Comparison of ENCODE assay signal across 38 cellular contexts in the genomic region with DNA sequence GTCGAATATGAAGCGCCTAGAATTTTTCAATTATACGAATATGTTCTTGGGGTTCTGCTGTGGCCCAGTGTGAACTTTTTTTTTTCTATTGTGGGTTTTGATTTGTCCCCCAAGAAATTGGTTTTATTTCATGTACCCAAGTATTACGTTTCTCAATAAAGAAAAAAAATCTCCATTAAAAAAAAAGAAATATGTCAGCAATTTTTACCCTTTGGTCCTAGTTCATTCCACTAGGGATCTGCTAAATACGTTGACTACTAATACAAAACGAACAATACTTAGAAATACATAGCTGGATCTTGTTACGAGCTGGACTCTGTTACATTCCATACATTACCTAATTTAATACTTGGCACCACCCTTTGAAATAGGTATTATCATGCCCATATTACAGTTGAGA.
"Had no signal": no experiment of that assay in that cellular context is flagged by ENCODE, and none has a peak within 500 bp of the region (broad histone marks: within the 10 kb centered on the region; RNA-seq: fewer than 3 reads in every experiment).

No MANE protein-coding gene starts in this region.

- ATAC-seq: activated naive CD4-positive, alpha-beta T cell treated with anti-CD3 and anti-CD28 coated beads, Interleukin-2, amount 50 U/mL, for 72 hours; activated naive CD8-positive, alpha-beta T cell treated with anti-CD3 and anti-CD28 coated beads, Interleukin-2, amount 50 U/mL, for 24 hours; activated T-cell treated with anti-CD3 and anti-CD28 coated beads, Interleukin-2, amount 50 U/mL, for 4 hours; activated T-cell treated with anti-CD3 and anti-CD28 coated beads, Interleukin-2, amount 50 U/mL, for 72 hours; activated T-helper 17 cell treated with anti-CD3 and anti-CD28 coated beads, Interleukin-2, amount 50 U/mL, for 72 hours; body of pancreas had no signal

- H3K4me1 Mint-ChIP-seq: activated naive CD4-positive, alpha-beta T cell treated with anti-CD3 and anti-CD28 coated beads, Interleukin-2, amount 10 ng/mL, durations not matched to agents 7 days and 5 days; activated naive CD4-positive, alpha-beta T cell treated with anti-CD3 and anti-CD28 coated beads, Interleukin-2, amount 50 U/mL, for 24 hours; activated naive CD8-positive, alpha-beta T cell treated with anti-CD3 and anti-CD28 coated beads for 36 hours; activated naive CD8-positive, alpha-beta T cell treated with anti-CD3 and anti-CD28 coated beads, Interleukin-2, amount 10 ng/mL, durations not matched to agents 7 days and 5 days; activated naive CD8-positive, alpha-beta T cell treated with anti-CD3 and anti-CD28 coated beads, Interleukin-2, amount 50 U/mL, for 24 hours; activated T-helper 17 cell treated with anti-CD3 and anti-CD28 coated beads, Interleukin-2, amount 50 U/mL, for 72 hours; brain; central memory CD8-positive, alpha-beta T cell had no signal

- H3K4me3 ChIP-seq: adrenal gland, ascending aorta, body of pancreas, breast epithelium, cardiac muscle cell had no signal

- H3K9me3 ChIP-seq: adrenal gland, ascending aorta, body of pancreas had no signal

- H3K36me3 ChIP-seq: adrenal gland, ascending aorta, brain microvascular endothelial cell, breast epithelium, cardiac muscle cell had no signal

- H3K27ac Mint-ChIP-seq: activated naive CD4-positive, alpha-beta T cell treated with anti-CD3 and anti-CD28 coated beads for 36 hours; activated naive CD4-positive, alpha-beta T cell treated with anti-CD3 and anti-CD28 coated beads, Interleukin-2, amount 10 ng/mL, durations not matched to agents 7 days and 5 days; activated naive CD4-positive, alpha-beta T cell treated with anti-CD3 and anti-CD28 coated beads, Interleukin-2, amount 50 U/mL, for 24 hours; activated naive CD4-positive, alpha-beta T cell treated with anti-CD3 and anti-CD28 coated beads, Interleukin-2, amount 50 U/mL, for 72 hours; activated naive CD8-positive, alpha-beta T cell; activated naive CD8-positive, alpha-beta T cell treated with anti-CD3 and anti-CD28 coated beads for 36 hours; activated naive CD8-positive, alpha-beta T cell treated with anti-CD3 and anti-CD28 coated beads, Interleukin-2, amount 10 ng/mL, durations not matched to agents 7 days and 5 days; activated naive CD8-positive, alpha-beta T cell treated with anti-CD3 and anti-CD28 coated beads, Interleukin-2, amount 50 U/mL, for 24 hours; activated T-cell treated with anti-CD3 and anti-CD28 coated beads, Interleukin-2, amount 50 U/mL, for 24 hours; activated T-cell treated with anti-CD3 and anti-CD28 coated beads, Interleukin-2, amount 50 U/mL, for 72 hours; activated T-helper 1 cell treated with anti-CD3 and anti-CD28 coated beads, Interleukin-12 subunit alpha, Interleukin-12 subunit beta, Interleukin-2, Interleukin-4 antibody, amounts not matched to agents 30 ng/mL and 10 ng/mL and 1 ng/mL, durations not matched to agents 14 hours and 24 hours and 36 hours; activated T-helper 17 cell treated with anti-CD3 and anti-CD28 coated beads, Interleukin-2, amount 50 U/mL, for 72 hours; activated T-helper 2 cell treated with anti-CD3 and anti-CD28 coated beads, Interferon-gamma antibody, Interleukin-2, Interleukin-4, amounts not matched to agents 10 μg/mL and 5 μg/mL and 100 μg/mL, durations not matched to agents 14 hours and 24 hours and 36 hours; brain had no signal

- DNase-seq: activated effector memory CD4-positive, alpha-beta T cell treated with anti-CD3 and anti-CD28 coated beads, Interleukin-2, amount 50 U/mL, for 16 hours; activated effector memory CD4-positive, alpha-beta T cell treated with Interleukin-2 at 50 U/mL for 16 hours; activated gamma-delta T cell; activated gamma-delta T cell treated with Interleukin-2 at 50 U/mL for 16 hours; activated naive CD4-positive, alpha-beta T cell; activated naive CD4-positive, alpha-beta T cell treated with anti-CD3 and anti-CD28 coated beads for 36 hours; activated naive CD4-positive, alpha-beta T cell treated with anti-CD3 and anti-CD28 coated beads, Interleukin-2, amount 10 ng/mL, durations not matched to agents 7 days and 5 days; activated naive CD4-positive, alpha-beta T cell treated with anti-CD3 and anti-CD28 coated beads, Interleukin-2, amount 50 U/mL, for 16 hours; activated naive CD4-positive, alpha-beta T cell treated with Interleukin-2 at 50 U/mL for 16 hours; activated naive CD8-positive, alpha-beta T cell treated with anti-CD3 and anti-CD28 coated beads for 36 hours; activated naive CD8-positive, alpha-beta T cell treated with anti-CD3 and anti-CD28 coated beads, Interleukin-2, amount 10 ng/mL, durations not matched to agents 7 days and 5 days; activated naive CD8-positive, alpha-beta T cell treated with anti-CD3 and anti-CD28 coated beads, Interleukin-2, amount 50 U/mL, for 24 hours; activated T-cell treated with anti-CD3 and anti-CD28 coated beads, Interleukin-2, amount 50 U/mL, for 24 hours; activated T-cell treated with anti-CD3 and anti-CD28 coated beads, Interleukin-2, amount 50 U/mL, for 4 hours; activated T-cell treated with anti-CD3 and anti-CD28 coated beads, Interleukin-2, amount 50 U/mL, for 48 hours; activated T-cell treated with anti-CD3 and anti-CD28 coated beads, Interleukin-2, amount 50 U/mL, for 72 hours; adrenal gland; amniotic stem cell; amygdala; anterior cingulate cortex; aorta; brain microvascular endothelial cell; caudate nucleus; central memory CD4-positive, alpha-beta T cell; cerebellar nuclear complex had no signal

- H3K9me3 Mint-ChIP-seq: activated naive CD4-positive, alpha-beta T cell treated with anti-CD3 and anti-CD28 coated beads, Interleukin-2, amount 10 ng/mL, durations not matched to agents 7 days and 5 days; activated naive CD8-positive, alpha-beta T cell treated with anti-CD3 and anti-CD28 coated beads, Interleukin-2, amount 50 U/mL, for 24 hours; activated T-helper 1 cell treated with anti-CD3 and anti-CD28 coated beads, Interleukin-12 subunit alpha, Interleukin-12 subunit beta, Interleukin-2, Interleukin-4 antibody, amounts not matched to agents 30 ng/mL and 10 ng/mL and 1 ng/mL, durations not matched to agents 14 hours and 24 hours and 36 hours; activated T-helper 2 cell treated with anti-CD3 and anti-CD28 coated beads, Interferon-gamma antibody, Interleukin-2, Interleukin-4, amounts not matched to agents 10 μg/mL and 5 μg/mL and 100 μg/mL, durations not matched to agents 14 hours and 24 hours and 36 hours had no signal

- H3K4me1 ChIP-seq: adrenal gland, ascending aorta, body of pancreas, breast epithelium had no signal

- H3K27me3 Mint-ChIP-seq: activated naive CD4-positive, alpha-beta T cell treated with anti-CD3 and anti-CD28 coated beads, Interleukin-2, amount 10 ng/mL, durations not matched to agents 7 days and 5 days; activated naive CD8-positive, alpha-beta T cell; activated naive CD8-positive, alpha-beta T cell treated with anti-CD3 and anti-CD28 coated beads, Interleukin-2, amount 10 ng/mL, durations not matched to agents 7 days and 5 days; activated naive CD8-positive, alpha-beta T cell treated with anti-CD3 and anti-CD28 coated beads, Interleukin-2, amount 50 U/mL, for 24 hours had no signal

- H3K4me3 Mint-ChIP-seq: activated naive CD4-positive, alpha-beta T cell treated with anti-CD3 and anti-CD28 coated beads for 36 hours; activated naive CD4-positive, alpha-beta T cell treated with anti-CD3 and anti-CD28 coated beads, Interleukin-2, amount 10 ng/mL, durations not matched to agents 7 days and 5 days; activated naive CD4-positive, alpha-beta T cell treated with anti-CD3 and anti-CD28 coated beads, Interleukin-2, amount 50 U/mL, for 24 hours; activated naive CD8-positive, alpha-beta T cell; activated naive CD8-positive, alpha-beta T cell treated with anti-CD3 and anti-CD28 coated beads for 36 hours; activated naive CD8-positive, alpha-beta T cell treated with anti-CD3 and anti-CD28 coated beads, Interleukin-2, amount 10 ng/mL, durations not matched to agents 7 days and 5 days; activated naive CD8-positive, alpha-beta T cell treated with anti-CD3 and anti-CD28 coated beads, Interleukin-2, amount 50 U/mL, for 24 hours; activated T-cell treated with anti-CD3 and anti-CD28 coated beads, Interleukin-2, amount 50 U/mL, for 24 hours; activated T-cell treated with anti-CD3 and anti-CD28 coated beads, Interleukin-2, amount 50 U/mL, for 4 hours; activated T-cell treated with anti-CD3 and anti-CD28 coated beads, Interleukin-2, amount 50 U/mL, for 72 hours; activated T-helper 1 cell treated with anti-CD3 and anti-CD28 coated beads, Interleukin-12 subunit alpha, Interleukin-12 subunit beta, Interleukin-2, Interleukin-4 antibody, amounts not matched to agents 30 ng/mL and 10 ng/mL and 1 ng/mL, durations not matched to agents 14 hours and 24 hours and 36 hours; activated T-helper 17 cell treated with anti-CD3 and anti-CD28 coated beads, Interleukin-2, amount 50 U/mL, for 72 hours; brain; central memory CD8-positive, alpha-beta T cell had no signal

- FAIRE-seq: astrocyte had no signal

- H3K27me3 ChIP-seq: adrenal gland, ascending aorta, body of pancreas, brain microvascular endothelial cell, breast epithelium, cardiac muscle cell had no signal

- H3K27ac ChIP-seq: adrenal gland, ascending aorta, body of pancreas, brain microvascular endothelial cell, breast epithelium, cardiac muscle cell had no signal

- H3K36me3 Mint-ChIP-seq: activated naive CD4-positive, alpha-beta T cell treated with anti-CD3 and anti-CD28 coated beads, Interleukin-2, amount 10 ng/mL, durations not matched to agents 7 days and 5 days; activated naive CD4-positive, alpha-beta T cell treated with anti-CD3 and anti-CD28 coated beads, Interleukin-2, amount 50 U/mL, for 24 hours; activated naive CD4-positive, alpha-beta T cell treated with anti-CD3 and anti-CD28 coated beads, Interleukin-2, amount 50 U/mL, for 72 hours; activated naive CD8-positive, alpha-beta T cell; activated naive CD8-positive, alpha-beta T cell treated with anti-CD3 and anti-CD28 coated beads for 36 hours; activated naive CD8-positive, alpha-beta T cell treated with anti-CD3 and anti-CD28 coated beads, Interleukin-2, amount 10 ng/mL, durations not matched to agents 7 days and 5 days; brain had no signal
